In the genomic region with DNA sequence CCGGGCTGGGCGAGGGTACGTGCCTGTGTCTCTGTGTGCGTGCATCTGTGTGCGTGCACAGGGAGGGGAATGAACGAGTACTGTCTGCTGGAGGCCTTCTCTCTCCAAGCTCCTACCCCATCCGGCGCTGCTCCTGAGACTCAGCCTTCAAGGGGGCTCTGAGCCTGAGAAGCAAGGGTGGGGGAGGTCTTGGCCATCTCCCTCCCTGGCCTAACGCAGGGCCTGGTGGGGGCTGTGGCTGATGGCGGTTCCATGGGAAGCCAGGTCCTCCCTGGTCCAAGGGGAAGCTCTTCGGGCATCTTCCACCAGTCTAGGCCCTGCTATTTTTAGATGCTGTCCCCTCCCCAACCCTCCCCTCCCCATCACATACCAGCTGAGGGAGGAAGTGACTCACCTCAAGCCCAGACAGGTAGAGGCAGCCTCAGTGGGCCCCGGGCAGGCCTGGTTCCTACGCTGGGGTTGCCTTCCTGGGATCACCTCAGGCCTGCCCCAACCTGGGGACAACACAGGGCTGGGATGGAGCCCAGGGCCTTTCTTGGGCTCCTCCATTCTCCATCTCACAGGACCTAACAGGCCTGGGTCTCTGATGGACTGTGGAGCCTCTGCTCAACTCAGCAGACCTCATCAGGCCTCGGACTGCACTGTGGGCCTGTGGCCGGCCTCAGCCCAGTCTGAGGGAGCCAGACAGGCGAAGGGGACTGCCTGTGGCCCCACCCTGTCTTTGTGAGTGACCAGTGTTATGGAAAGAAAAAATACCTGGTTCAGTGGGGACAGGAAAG, we compare ENCODE assay signal across 11 cellular contexts.
DNase-seq lines count a peak whose midpoint lies in the region; ATAC-seq lines count a peak whose summit lies in the region.
"Had no signal": no experiment of that assay in that cellular context is flagged by ENCODE, and none has a peak within 500 bp of the region (broad histone marks: within the 10 kb centered on the region; RNA-seq: fewer than 3 reads in every experiment).

No MANE protein-coding gene starts in this region.

- H3K4me3 ChIP-seq in effector memory CD4-positive, alpha-beta T cell (ENCODE audit: insufficient read depth, low read depth, low read length, poor library complexity, severe bottlenecking), result no peak overlapping the region
- H3K4me3 ChIP-seq: left lung had no signal

- no peaks in the 10 kb centered on the region for H3K27me3 Mint-ChIP-seq in stimulated activated memory B cell treated with anti-CD40 and anti-IgM and Interleukin-4, amounts not matched to agents 10 μg/mL and 1 μg/mL and 100 μg/mL, for 72 hours
- H3K27me3 Mint-ChIP-seq: central memory CD8-positive, alpha-beta T cell had no signal

- no peaks in the 10 kb centered on the region for H3K27me3 ChIP-seq in effector memory CD4-positive, alpha-beta T cell (replicated peaks; ENCODE audit: control insufficient read depth, insufficient read depth, low read length, poor library complexity, severe bottlenecking)
- H3K27me3 ChIP-seq: left lung had no signal

- no peaks in the 10 kb centered on the region for H3K36me3 Mint-ChIP-seq in stimulated activated memory B cell treated with anti-CD40 and anti-IgM and Interleukin-4, amounts not matched to agents 10 μg/mL and 1 μg/mL and 100 μg/mL, for 72 hours

- no peak overlapping the region for H3K4me3 Mint-ChIP-seq in stimulated activated memory B cell treated with anti-CD40 and anti-IgM and Interleukin-4, amounts not matched to agents 10 μg/mL and 1 μg/mL and 100 μg/mL, for 72 hours
- H3K4me3 Mint-ChIP-seq: central memory CD8-positive, alpha-beta T cell had no signal

- peak overlapping the region; percentile 96 for H3K27ac Mint-ChIP-seq in stimulated activated memory B cell treated with anti-CD40 and anti-IgM and Interleukin-4, amounts not matched to agents 10 μg/mL and 1 μg/mL and 100 μg/mL, for 72 hours

- no peaks in the 10 kb centered on the region for H3K36me3 ChIP-seq in KOPT-K1 (ENCODE audit: insufficient read depth, low read length)
- no peaks in the 10 kb centered on the region for H3K36me3 ChIP-seq in effector memory CD4-positive, alpha-beta T cell (ENCODE audit: control insufficient read depth, insufficient read depth, low read length)
- H3K36me3 ChIP-seq: left lung had no signal

- H3K4me1 Mint-ChIP-seq in stimulated activated memory B cell treated with anti-CD40 and anti-IgM and Interleukin-4, amounts not matched to agents 10 μg/mL and 1 μg/mL and 100 μg/mL, for 72 hours, result peaks cover 75% of the 10 kb centered on the region

- no peaks in the 10 kb centered on the region for H3K9me3 ChIP-seq in KOPT-K1 (ENCODE audit: insufficient read depth, low read length, poor library complexity, severe bottlenecking)
- H3K9me3 ChIP-seq in effector memory CD4-positive, alpha-beta T cell (ENCODE audit: control insufficient read depth, low read length), result no peaks in the 10 kb centered on the region
- H3K9me3 ChIP-seq: left lung had no signal

- peak overlapping the region; percentile 26 for H3K27ac ChIP-seq in KOPT-K1 (ENCODE audit: low read depth, low read length, poor library complexity, severe bottlenecking)
- peak overlapping the region; percentile 88 for H3K27ac ChIP-seq in effector memory CD4-positive, alpha-beta T cell (ENCODE audit: insufficient read depth, low read length, poor library complexity, severe bottlenecking)

- DNase-seq in activated CD4-positive, alpha-beta T cell treated with anti-CD3 and anti-CD28 coated beads, Interleukin-2, amount 50 U/mL, for 4 hours, result peak; percentile 64 to 68
- peak; percentile 48 to 62 (median 50) for DNase-seq in effector memory CD4-positive, alpha-beta T cell
- DNase-seq in pons (ENCODE audit: low spot score) (no peak), NCI-H2029 treated with DMSO at 0.1 percent for 48 hours (lab: John Stamatoyannopoulos, UW) (no peak), SKM-1 treated with dmso at 0.1 percent for 144 hours (lab: John Stamatoyannopoulos, UW; ENCODE audit: unreplicated experiment) (no peak)
- DNase-seq: left lung, NCI-H526 treated with DMSO at 0.1 percent for 48 hours had no signal

- no peaks in the 10 kb centered on the region for H3K9me3 Mint-ChIP-seq in stimulated activated memory B cell treated with anti-CD40 and anti-IgM and Interleukin-4, amounts not matched to agents 10 μg/mL and 1 μg/mL and 100 μg/mL, for 72 hours
- H3K9me3 Mint-ChIP-seq: central memory CD8-positive, alpha-beta T cell had no signal

- H3K4me1 ChIP-seq in effector memory CD4-positive, alpha-beta T cell (ENCODE audit: control insufficient read depth, insufficient read depth, low read length, poor library complexity, severe bottlenecking), result peaks cover 61% of the 10 kb centered on the region

- no peak for ATAC-seq in stimulated activated memory B cell treated with anti-CD40 and anti-IgM and Interleukin-4, amounts not matched to agents 10 μg/mL and 1 μg/mL and 100 μg/mL, for 72 hours
- ATAC-seq in HG03571 (IDR thresholded peaks at IDR 0.05; ENCODE audit: unreplicated experiment), result no peak
- ATAC-seq: left lung had no signal

Comparison
In these comparisons a context has a peak if more than half of its experiments do, and no peak if none do; other contexts are left out.
1. DNase-seq: peak in activated CD4-positive, alpha-beta T cell treated with anti-CD3 and anti-CD28 coated beads, Interleukin-2, amount 50 U/mL, for 4 hours (2 of 2) and effector memory CD4-positive, alpha-beta T cell (3 of 3); none in pons (single experiment), NCI-H2029 treated with DMSO at 0.1 percent for 48 hours (single experiment) and SKM-1 treated with dmso at 0.1 percent for 144 hours (single experiment).